14 cellular contexts compared by ENCODE assay signal in genomic region chr5:159105318-159106053, GRCh38. TPM values are rescaled to one million over a fixed set of nuclear protein-coding genes. Genes with fewer than 3 reads are reported as not detected.
DNase-seq lines count a peak whose midpoint lies in the region; ATAC-seq lines count a peak whose summit lies in the region.
"Had no signal": no experiment of that assay in that cellular context is flagged by ENCODE, and none has a peak within 500 bp of the region (broad histone marks: within the 10 kb centered on the region; RNA-seq: fewer than 3 reads in every experiment).

No MANE protein-coding gene starts in this region.

- no peak overlapping the region for H3K27ac ChIP-seq in iPS-18a (ENCODE audit: low read length)

- H3K9me3 Mint-ChIP-seq in activated CD4-positive, alpha-beta T cell treated with anti-CD3 and anti-CD28 coated beads, Interleukin-2, amount 10 ng/mL, durations not matched to agents 24 days and 14 days, result no peaks in the 10 kb centered on the region
- H3K9me3 Mint-ChIP-seq in stimulated activated naive B cell treated with anti-CD40 and anti-IgM and Interleukin-4, amounts not matched to agents 10 μg/mL and 1 μg/mL and 100 μg/mL, for 72 hours, result no peaks in the 10 kb centered on the region
- no peaks in the 10 kb centered on the region for H3K9me3 Mint-ChIP-seq in immature natural killer cell
- H3K9me3 Mint-ChIP-seq: activated naive CD4-positive, alpha-beta T cell treated with anti-CD3 and anti-CD28 coated beads for 36 hours; natural killer cell had no signal

- H3K27me3 ChIP-seq in iPS-18a (ENCODE audit: control insufficient read depth, insufficient read depth, low read length), result peaks cover 74% of the 10 kb centered on the region

- peak overlapping the region; percentile 32 for H3K4me3 Mint-ChIP-seq in activated CD4-positive, alpha-beta T cell treated with anti-CD3 and anti-CD28 coated beads, Interleukin-2, amount 10 ng/mL, durations not matched to agents 24 days and 14 days
- H3K4me3 Mint-ChIP-seq in T-helper 17 cell (peak overlapping the region; percentile 89), immature natural killer cell (peak overlapping the region in 2 of 5 donors; percentile 1 to 9)
- H3K4me3 Mint-ChIP-seq in stimulated activated naive B cell treated with anti-CD40 and anti-IgM and Interleukin-4, amounts not matched to agents 10 μg/mL and 1 μg/mL and 100 μg/mL, for 72 hours, result peak overlapping the region; percentile 91 to 95

- H3K4me3 ChIP-seq in iPS-18a (ENCODE audit: low read length), result peak overlapping the region; percentile 53

- no peaks in the 10 kb centered on the region for H3K36me3 Mint-ChIP-seq in activated CD4-positive, alpha-beta T cell treated with anti-CD3 and anti-CD28 coated beads, Interleukin-2, amount 10 ng/mL, durations not matched to agents 24 days and 14 days (ENCODE audit: low read depth)
- H3K36me3 Mint-ChIP-seq in T-helper 17 cell (ENCODE audit: low read depth) (peaks cover 3% of the 10 kb centered on the region), immature natural killer cell (no peaks in the 10 kb centered on the region)
- peaks cover 17 to 44% of the 10 kb centered on the region in 2 donors for H3K36me3 Mint-ChIP-seq in stimulated activated naive B cell treated with anti-CD40 and anti-IgM and Interleukin-4, amounts not matched to agents 10 μg/mL and 1 μg/mL and 100 μg/mL, for 72 hours

- H3K9ac ChIP-seq in iPS-18a (ENCODE audit: low read length), result no peak overlapping the region

- DNase-seq in activated CD4-positive, alpha-beta T cell treated with anti-CD3 and anti-CD28 coated beads, Interleukin-2, amount 10 ng/mL, durations not matched to agents 24 days and 14 days, result no peak
- no peak for DNase-seq in activated CD4-positive, alpha-beta T cell treated with anti-CD3 and anti-CD28 coated beads for 1 hour
- DNase-seq in T-helper 17 cell (no peak), globus pallidus (ENCODE audit: low spot score) (no peak), immature natural killer cell (no peak), AG20443 (ENCODE audit: low spot score) (no peak)
- DNase-seq in stimulated activated naive B cell treated with anti-CD40 and anti-IgM and Interleukin-4, amounts not matched to agents 10 μg/mL and 1 μg/mL and 100 μg/mL, for 72 hours, result no peak
- DNase-seq: hippocampal formation; IMR-90; natural killer cell; stimulated activated CD4-positive, alpha-beta T cell treated with anti-CD3 and anti-CD28 coated beads, Interleukin-1b, Interleukin-23, amount 100 ng/mL, for 48 hours had no signal

- peaks cover 22% of the 10 kb centered on the region for H3K4me1 ChIP-seq in iPS-18a (ENCODE audit: control insufficient read depth, low read depth, low read length)

- ATAC-seq in T-helper 17 cell, result no peak
- peak; percentile 10 to 20 for ATAC-seq in stimulated activated naive B cell treated with anti-CD40 and anti-IgM and Interleukin-4, amounts not matched to agents 10 μg/mL and 1 μg/mL and 100 μg/mL, for 72 hours (replicated peaks)

- peaks cover 84% of the 10 kb centered on the region for H3K27me3 Mint-ChIP-seq in activated CD4-positive, alpha-beta T cell treated with anti-CD3 and anti-CD28 coated beads, Interleukin-2, amount 10 ng/mL, durations not matched to agents 24 days and 14 days
- peaks cover 69% of the 10 kb centered on the region for H3K27me3 Mint-ChIP-seq in T-helper 17 cell
- no peaks in the 10 kb centered on the region for H3K27me3 Mint-ChIP-seq in stimulated activated naive B cell treated with anti-CD40 and anti-IgM and Interleukin-4, amounts not matched to agents 10 μg/mL and 1 μg/mL and 100 μg/mL, for 72 hours
- peaks cover 34 to 58% (median 41%) of the 10 kb centered on the region in 3 donors for H3K27me3 Mint-ChIP-seq in immature natural killer cell (ENCODE audit: low read depth in 3 of 3)

- H3K9me3 ChIP-seq in T-helper 17 cell (ENCODE audit: control insufficient read depth, low read length, poor library complexity, severe bottlenecking) (peaks cover 2% of the 10 kb centered on the region), iPS-18a (ENCODE audit: control insufficient read depth, low read depth, low read length) (no peaks in the 10 kb centered on the region)

- intact Hi-C loops in activated CD4-positive, alpha-beta T cell treated with anti-CD3 and anti-CD28 coated beads, Interleukin-2, amount 10 ng/mL, durations not matched to agents 24 days and 14 days (cut with micrococcal nuclease), result loop anchor here (2.0 kb wide), 1 partner anchor 1031 kb away; no protein-coding TSS in a partner anchor

- no peak overlapping the region for H3K27ac Mint-ChIP-seq in activated CD4-positive, alpha-beta T cell treated with anti-CD3 and anti-CD28 coated beads, Interleukin-2, amount 10 ng/mL, durations not matched to agents 24 days and 14 days
- H3K27ac Mint-ChIP-seq in T-helper 17 cell, result peak overlapping the region; percentile 37
- H3K27ac Mint-ChIP-seq in stimulated activated naive B cell treated with anti-CD40 and anti-IgM and Interleukin-4, amounts not matched to agents 10 μg/mL and 1 μg/mL and 100 μg/mL, for 72 hours, result peak overlapping the region; percentile 98
- no peak overlapping the region for H3K27ac Mint-ChIP-seq in immature natural killer cell
- H3K27ac Mint-ChIP-seq: activated naive CD4-positive, alpha-beta T cell treated with anti-CD3 and anti-CD28 coated beads for 36 hours; natural killer cell had no signal

- peaks cover 23% of the 10 kb centered on the region for H3K4me1 Mint-ChIP-seq in activated CD4-positive, alpha-beta T cell treated with anti-CD3 and anti-CD28 coated beads, Interleukin-2, amount 10 ng/mL, durations not matched to agents 24 days and 14 days
- H3K4me1 Mint-ChIP-seq in T-helper 17 cell (peaks cover 23% of the 10 kb centered on the region), immature natural killer cell (peaks cover 23 to 29% of the 10 kb centered on the region in 2 donors)
- H3K4me1 Mint-ChIP-seq in stimulated activated naive B cell treated with anti-CD40 and anti-IgM and Interleukin-4, amounts not matched to agents 10 μg/mL and 1 μg/mL and 100 μg/mL, for 72 hours, result peaks cover 46 to 64% of the 10 kb centered on the region in 2 donors

- H3K36me3 ChIP-seq in iPS-18a (ENCODE audit: control insufficient read depth, low read depth, low read length), result no peaks in the 10 kb centered on the region

RNA-seq across cellular contexts. Expression of gene EBF1, which starts 5.8 kb away (rescaled TPM):
- total RNA-seq in activated CD4-positive, alpha-beta T cell treated with anti-CD3 and anti-CD28 coated beads, Interleukin-2, amount 10 ng/mL, durations not matched to agents 24 days and 14 days, result not detected in 2 replicates
- total RNA-seq in T-helper 17 cell, result 1 to 10 TPM in 1 of 2 donors, not detected in 1; 2.3 TPM
- not detected for polyA plus RNA-seq in immature natural killer cell
- total RNA-seq: RPMI7951 had no signal

Comparison
In these comparisons a context has a peak if more than half of its experiments do, and no peak if none do; other contexts are left out.
1. H3K27ac Mint-ChIP-seq: peak in T-helper 17 cell (single experiment) and stimulated activated naive B cell treated with anti-CD40 and anti-IgM and Interleukin-4, amounts not matched to agents 10 μg/mL and 1 μg/mL and 100 μg/mL, for 72 hours (single experiment); none in activated CD4-positive, alpha-beta T cell treated with anti-CD3 and anti-CD28 coated beads, Interleukin-2, amount 10 ng/mL, durations not matched to agents 24 days and 14 days (single experiment) and immature natural killer cell (0 of 6).